Comparison of ENCODE assay signal across 10 cellular contexts in the genomic region with DNA sequence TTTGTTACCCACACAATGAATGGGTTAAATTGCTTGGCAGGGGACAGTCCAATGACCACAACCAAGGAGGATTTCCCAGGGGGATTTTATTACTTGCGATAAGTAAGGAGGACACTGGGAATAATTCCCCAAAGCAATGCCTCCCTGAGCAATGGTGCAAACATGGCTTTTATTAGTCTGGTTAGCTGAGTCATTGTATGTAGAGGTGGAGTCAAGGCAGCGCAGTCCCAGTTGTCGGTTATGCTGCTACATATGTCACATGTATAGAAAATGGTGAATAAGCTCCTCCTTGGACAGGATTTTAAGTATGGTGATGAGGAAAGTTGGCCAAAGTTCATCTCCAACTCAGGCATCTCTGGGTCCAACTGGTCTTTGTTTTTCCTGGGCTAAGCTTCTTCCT. TPM values are rescaled to one million over a fixed set of nuclear protein-coding genes. Genes with fewer than 3 reads are reported as not detected.
"Had no signal": no experiment of that assay in that cellular context is flagged by ENCODE, and none has a peak within 500 bp of the region (broad histone marks: within the 10 kb centered on the region; RNA-seq: fewer than 3 reads in every experiment).

No MANE protein-coding gene starts in this region.

- DNase-seq: H7, HFFc6, KG1 had no signal

- H3K4me2 ChIP-seq: GM23338 had no signal

- H3K4me3 Mint-ChIP-seq: GM23338, HFFc6, IgD-negative memory B cell had no signal

- H3K4me1 ChIP-seq: HAP-1 had no signal

- H3K27ac ChIP-seq: HL-60 had no signal

- H3K4me3 ChIP-seq: GM23338, HAP-1 had no signal

- H3K36me3 ChIP-seq: HAP-1 had no signal

- H3K9me3 ChIP-seq: HAP-1 had no signal

- H2AFZ ChIP-seq: GM23338 had no signal

- FAIRE-seq: HepG2 had no signal

- H3K27ac Mint-ChIP-seq: GM23338, HFFc6, IgD-negative memory B cell had no signal

RNA-seq across cellular contexts. Expression of gene GJC3, which starts 6.2 kb away (rescaled TPM):
- total RNA-seq: HFFc6 had no signal
- polyA plus RNA-seq: IgD-negative memory B cell had no signal

RNA-seq across cellular contexts. Expression of gene OR2AE1, which starts 46.4 kb away (rescaled TPM):
- total RNA-seq: GM23338, H4, H7, HepG2, HFFc6, HT1080 had no signal
- polyA plus RNA-seq: GM23338, HepG2, IgD-negative memory B cell had no signal

RNA-seq across cellular contexts. Expression of gene AZGP1, which starts 52.6 kb away (rescaled TPM):
- total RNA-seq: H7, HFFc6, HT1080 had no signal
- polyA plus RNA-seq: IgD-negative memory B cell had no signal
